Comparison of ENCODE assay signal across 12 cellular contexts in genomic region chr11:9266132-9266736, GRCh38. TPM values are rescaled to one million over a fixed set of nuclear protein-coding genes. Genes with fewer than 3 reads are reported as not detected.
A peak's percentile ranks its signal among the peaks of the same experiment; 100 is the strongest.
DNase-seq lines count a peak whose midpoint lies in the region; ATAC-seq and TF ChIP-seq lines count a peak whose summit lies in the region.
"Had no signal": no experiment of that assay in that cellular context is flagged by ENCODE, and none has a peak within 500 bp of the region (broad histone marks: within the 10 kb centered on the region; RNA-seq: fewer than 3 reads in every experiment).

No MANE protein-coding gene starts in this region.

- POLR2A ChIA-PET in activated CD4-positive, alpha-beta T cell treated with anti-CD3 and anti-CD28 coated beads, Interleukin-2, amount 10 ng/mL, durations not matched to agents 7 days and 5 days (lab: Charles Lee): interaction anchor here (0.6 kb wide), 2 partner anchors 43 to 285 kb away, joined by 3 to 4 read pairs; no protein-coding TSS in a partner anchor
- POLR2A ChIA-PET in activated CD8-positive, alpha-beta T cell treated with anti-CD3 and anti-CD28 coated beads, Interleukin-2, amount 10 ng/mL, durations not matched to agents 7 days and 5 days (lab: Charles Lee): interaction anchor here (0.9 to 3.1 kb wide), 4 partner anchors 47 to 194 kb away, joined by 3 to 16 read pairs (median 4); partner anchors contain the start of gene ZNF143

- H3K9me3 Mint-ChIP-seq in activated CD4-positive, alpha-beta T cell treated with anti-CD3 and anti-CD28 coated beads, Interleukin-2, amount 10 ng/mL, durations not matched to agents 7 days and 5 days: no peaks in the 10 kb centered on the region
- no peaks in the 10 kb centered on the region for H3K9me3 Mint-ChIP-seq in activated CD8-positive, alpha-beta T cell treated with anti-CD3 and anti-CD28 coated beads, Interleukin-2, amount 10 ng/mL, durations not matched to agents 7 days and 5 days (ENCODE audit: insufficient read depth)
- H3K9me3 Mint-ChIP-seq in stimulated activated naive B cell treated with anti-CD40 and anti-IgM and Interleukin-4, amounts not matched to agents 10 μg/mL and 1 μg/mL and 100 μg/mL, for 72 hours: no peaks in the 10 kb centered on the region

- no peaks in the 10 kb centered on the region for H3K27me3 ChIP-seq in liver (ENCODE audit: control insufficient read depth in 4 of 4, insufficient read depth in 4 of 4, low read length in 3 of 4)
- H3K27me3 ChIP-seq: Peyer's patch had no signal

- no peak for ATAC-seq in activated CD8-positive, alpha-beta T cell treated with anti-CD3 and anti-CD28 coated beads, Interleukin-2, amount 10 ng/mL, durations not matched to agents 7 days and 5 days
- ATAC-seq in stimulated activated naive B cell treated with anti-CD40 and anti-IgM and Interleukin-4, amounts not matched to agents 10 μg/mL and 1 μg/mL and 100 μg/mL, for 72 hours (replicated peaks): no peak
- no peak for ATAC-seq in HG03565 (IDR thresholded peaks at IDR 0.05; ENCODE audit: unreplicated experiment)
- no peak for ATAC-seq in HG02763 (IDR thresholded peaks at IDR 0.05; ENCODE audit: unreplicated experiment)

- H3K36me3 Mint-ChIP-seq in activated CD4-positive, alpha-beta T cell treated with anti-CD3 and anti-CD28 coated beads, Interleukin-2, amount 10 ng/mL, durations not matched to agents 7 days and 5 days (ENCODE audit: low read depth): peaks cover 13% of the 10 kb centered on the region
- H3K36me3 Mint-ChIP-seq in activated CD8-positive, alpha-beta T cell treated with anti-CD3 and anti-CD28 coated beads, Interleukin-2, amount 10 ng/mL, durations not matched to agents 7 days and 5 days (ENCODE audit: low read depth): peaks cover 16% of the 10 kb centered on the region
- H3K36me3 Mint-ChIP-seq in stimulated activated naive B cell treated with anti-CD40 and anti-IgM and Interleukin-4, amounts not matched to agents 10 μg/mL and 1 μg/mL and 100 μg/mL, for 72 hours: peaks cover 0 to 3% of the 10 kb centered on the region in 2 donors

- H3K4me1 ChIP-seq in liver (ENCODE audit: control insufficient read depth in 4 of 4, insufficient read depth in 4 of 4, low read length in 3 of 4): peaks cover 0 to 7% (median 0%) of the 10 kb centered on the region in 4 donors

- H3K4me1 Mint-ChIP-seq in activated CD4-positive, alpha-beta T cell treated with anti-CD3 and anti-CD28 coated beads, Interleukin-2, amount 10 ng/mL, durations not matched to agents 7 days and 5 days: peaks cover 34% of the 10 kb centered on the region
- H3K4me1 Mint-ChIP-seq in activated CD8-positive, alpha-beta T cell treated with anti-CD3 and anti-CD28 coated beads, Interleukin-2, amount 10 ng/mL, durations not matched to agents 7 days and 5 days (ENCODE audit: low read depth): peaks cover 34% of the 10 kb centered on the region
- peaks cover 14 to 34% of the 10 kb centered on the region in 2 donors for H3K4me1 Mint-ChIP-seq in stimulated activated naive B cell treated with anti-CD40 and anti-IgM and Interleukin-4, amounts not matched to agents 10 μg/mL and 1 μg/mL and 100 μg/mL, for 72 hours

- TF ChIP-seq RAD21 in liver (IDR thresholded peaks at IDR 0.05): no peak

- CTCF ChIA-PET in activated CD4-positive, alpha-beta T cell treated with anti-CD3 and anti-CD28 coated beads, Interleukin-2, amount 10 ng/mL, durations not matched to agents 7 days and 5 days (lab: Charles Lee): interaction anchor here (0.5 to 2.2 kb wide), 4 partner anchors 11 to 123 kb away, joined by 3 to 6 read pairs (median 4); no protein-coding TSS in a partner anchor
- CTCF ChIA-PET in activated CD8-positive, alpha-beta T cell treated with anti-CD3 and anti-CD28 coated beads, Interleukin-2, amount 10 ng/mL, durations not matched to agents 7 days and 5 days (lab: Charles Lee): interaction anchor here (0.7 to 2.5 kb wide), 4 partner anchors 11 to 484 kb away, joined by 3 to 6 read pairs (median 3); no protein-coding TSS in a partner anchor

- no peaks in the 10 kb centered on the region for H3K9me3 ChIP-seq in liver (ENCODE audit: control insufficient read depth in 4 of 4, low read length in 3 of 4)
- H3K9me3 ChIP-seq: Peyer's patch had no signal

- H3K27me3 Mint-ChIP-seq in activated CD4-positive, alpha-beta T cell treated with anti-CD3 and anti-CD28 coated beads, Interleukin-2, amount 10 ng/mL, durations not matched to agents 7 days and 5 days: peaks cover 23% of the 10 kb centered on the region
- H3K27me3 Mint-ChIP-seq in activated CD8-positive, alpha-beta T cell treated with anti-CD3 and anti-CD28 coated beads, Interleukin-2, amount 10 ng/mL, durations not matched to agents 7 days and 5 days (ENCODE audit: low read depth): peaks cover 19% of the 10 kb centered on the region
- no peaks in the 10 kb centered on the region for H3K27me3 Mint-ChIP-seq in stimulated activated naive B cell treated with anti-CD40 and anti-IgM and Interleukin-4, amounts not matched to agents 10 μg/mL and 1 μg/mL and 100 μg/mL, for 72 hours

- no peak for DNase-seq in activated CD4-positive, alpha-beta T cell treated with anti-CD3 and anti-CD28 coated beads, Interleukin-2, amount 10 ng/mL, durations not matched to agents 7 days and 5 days
- DNase-seq in activated CD4-positive, alpha-beta T cell treated with anti-CD3 and anti-CD28 coated beads for 48 hours: no peak
- DNase-seq in activated CD8-positive, alpha-beta T cell treated with anti-CD3 and anti-CD28 coated beads, Interleukin-2, amount 10 ng/mL, durations not matched to agents 7 days and 5 days: no peak
- no peak for DNase-seq in stimulated activated naive B cell treated with anti-CD40 and anti-IgM and Interleukin-4, amounts not matched to agents 10 μg/mL and 1 μg/mL and 100 μg/mL, for 72 hours
- DNase-seq in NCI-H82 (lab: John Stamatoyannopoulos, UW): no peak
- DNase-seq: effector CD8-positive, alpha-beta T cell; NCI-H1048; stimulated activated CD4-positive, alpha-beta T cell treated with anti-CD3 and anti-CD28 coated beads, Interleukin-12 subunit alpha, Interleukin-12 subunit beta, amount 100 ng/mL, for 4 hours had no signal

- TF ChIP-seq CTCF in liver (IDR thresholded peaks at IDR 0.05; ENCODE audit: low read depth, low read length, missing input control): no peak

- WGBS in liver: 74% methylated on average over 13 of the region's 13 CpGs

- H3K4me3 Mint-ChIP-seq in activated CD4-positive, alpha-beta T cell treated with anti-CD3 and anti-CD28 coated beads, Interleukin-2, amount 10 ng/mL, durations not matched to agents 7 days and 5 days: peak overlapping the region; percentile 81
- peak overlapping the region; percentile 77 for H3K4me3 Mint-ChIP-seq in activated CD8-positive, alpha-beta T cell treated with anti-CD3 and anti-CD28 coated beads, Interleukin-2, amount 10 ng/mL, durations not matched to agents 7 days and 5 days
- peak overlapping the region; percentile 77 to 89 for H3K4me3 Mint-ChIP-seq in stimulated activated naive B cell treated with anti-CD40 and anti-IgM and Interleukin-4, amounts not matched to agents 10 μg/mL and 1 μg/mL and 100 μg/mL, for 72 hours

- H3K27ac Mint-ChIP-seq in activated CD4-positive, alpha-beta T cell treated with anti-CD3 and anti-CD28 coated beads, Interleukin-2, amount 10 ng/mL, durations not matched to agents 7 days and 5 days: peak overlapping the region; percentile 71
- H3K27ac Mint-ChIP-seq in activated CD8-positive, alpha-beta T cell treated with anti-CD3 and anti-CD28 coated beads, Interleukin-2, amount 10 ng/mL, durations not matched to agents 7 days and 5 days: peak overlapping the region; percentile 35
- H3K27ac Mint-ChIP-seq in stimulated activated naive B cell treated with anti-CD40 and anti-IgM and Interleukin-4, amounts not matched to agents 10 μg/mL and 1 μg/mL and 100 μg/mL, for 72 hours: peak overlapping the region; percentile 77

- no peak overlapping the region for H3K4me3 ChIP-seq in liver (ENCODE audit: low read depth in 1 of 3, low read length in 3 of 3)

- peak overlapping the region; percentile 57 to 95 for H3K27ac ChIP-seq in liver (ENCODE audit: low read depth in 1 of 2, low read length in 2 of 2)

- no peaks in the 10 kb centered on the region for H3K36me3 ChIP-seq in liver (ENCODE audit: control insufficient read depth in 4 of 4, insufficient read depth in 3 of 4, low read depth in 1 of 4, low read length in 3 of 4)
- H3K36me3 ChIP-seq: Peyer's patch had no signal

- peak overlapping the region in 1 of 2 donors; percentile 88 for H3K9ac ChIP-seq in liver (ENCODE audit: low read depth in 1 of 2, low read length in 2 of 2)

TF ChIP-seq in liver, 16 proteins besides CTCF, POLR2A, EP300 and RAD21:
- peak; percentile 2 for TF ChIP-seq YY1 (IDR thresholded peaks at IDR 0.05)
- TF ChIP-seq SP1 (IDR thresholded peaks at IDR 0.05): no peak

RNA-seq across cellular contexts. Expression of gene DENND5A, which starts 1.1 kb away (rescaled TPM):
- total RNA-seq in activated CD4-positive, alpha-beta T cell treated with anti-CD3 and anti-CD28 coated beads, Interleukin-2, amount 10 ng/mL, durations not matched to agents 7 days and 5 days: 10 to 100 TPM; 70.2 to 93.5 TPM
- 10 to 100 TPM; 78.5 to 81.1 TPM for total RNA-seq in activated CD8-positive, alpha-beta T cell treated with anti-CD3 and anti-CD28 coated beads, Interleukin-2, amount 10 ng/mL, durations not matched to agents 7 days and 5 days
- total RNA-seq in liver: 10 to 100 TPM; 23.9 to 45.8 TPM
- polyA plus RNA-seq in liver: 10 to 100 TPM in 1 of 2 donors, 1 to 10 TPM in 1; 7.9 to 12.5 TPM

RNA-seq across cellular contexts. Expression of gene TMEM41B, which starts 48.2 kb away (rescaled TPM):
- total RNA-seq in activated CD4-positive, alpha-beta T cell treated with anti-CD3 and anti-CD28 coated beads, Interleukin-2, amount 10 ng/mL, durations not matched to agents 7 days and 5 days: 10 to 100 TPM; 32.2 to 36.6 TPM
- total RNA-seq in activated CD8-positive, alpha-beta T cell treated with anti-CD3 and anti-CD28 coated beads, Interleukin-2, amount 10 ng/mL, durations not matched to agents 7 days and 5 days: 10 to 100 TPM; 32.7 to 32.8 TPM
- 10 to 100 TPM; 31.3 to 52.0 TPM for total RNA-seq in liver
- 10 to 100 TPM; 11.8 to 15.3 TPM for polyA plus RNA-seq in liver
